7 cellular contexts compared by ENCODE assay signal in genomic region chr5:43017438-43017820, GRCh38. TPM values are rescaled to one million over a fixed set of nuclear protein-coding genes. Genes with fewer than 3 reads are reported as not detected.
A peak's percentile ranks its signal among the peaks of the same experiment; 100 is the strongest.
DNase-seq lines count a peak whose midpoint lies in the region; ATAC-seq and TF ChIP-seq lines count a peak whose summit lies in the region.

No MANE protein-coding gene starts in this region.

- TF ChIP-seq EP300 in neural cell (conservative IDR thresholded peaks at IDR 0.05; ENCODE audit: poor library complexity, severe bottlenecking): no peak

- TF ChIP-seq RAD21 in neural cell (conservative IDR thresholded peaks at IDR 0.05): no peak

- no peaks in the 10 kb centered on the region for H3K27me3 Mint-ChIP-seq in activated B cell treated with CpG ODN at 0.5 μM for 24 hours

- H3K9ac ChIP-seq in HUES6 (ENCODE audit: low read length) (peak overlapping the region; percentile 71), neural cell (ENCODE audit: low read length) (no peak overlapping the region)

- POLR2A ChIA-PET in activated B cell treated with CpG ODN at 0.5 μM for 24 hours (lab: Charles Lee): interaction anchor here (0.6 to 8.5 kb wide), 12 partner anchors 9 to 586 kb away, joined by 3 to 475 read pairs (median 42); partner anchors contain the start of genes ANXA2R and ZNF131

- ATAC-seq in GM18517 (IDR thresholded peaks at IDR 0.05; ENCODE audit: unreplicated experiment): peak; percentile 16
- ATAC-seq in activated B cell treated with CpG ODN at 0.5 μM for 24 hours (ENCODE audit: low read depth): no peak
- ATAC-seq in HG02588 (IDR thresholded peaks at IDR 0.05; ENCODE audit: unreplicated experiment): no peak

- peak overlapping the region; percentile 11 for H3K4me2 ChIP-seq in neural cell (ENCODE audit: low read length)

- H3K4me3 Mint-ChIP-seq in activated B cell treated with CpG ODN at 0.5 μM for 24 hours: peak overlapping the region; percentile 97

- intact Hi-C loops in activated B cell treated with CpG ODN at 0.5 μM for 24 hours (cut with micrococcal nuclease): no loop called here

- no peaks in the 10 kb centered on the region for H3F3A ChIP-seq in neural cell (ENCODE audit: insufficient read depth, low read length, poor library complexity, severe bottlenecking)

- peaks cover 34% of the 10 kb centered on the region for H3K4me1 ChIP-seq in HUES6 (ENCODE audit: control insufficient read depth, insufficient read depth, low read length)

- no peaks in the 10 kb centered on the region for H3K9me3 ChIP-seq in HUES6 (ENCODE audit: control insufficient read depth, insufficient read depth, low read depth, low read length)
- H3K9me3 ChIP-seq in neural cell (ENCODE audit: low read length): no peaks in the 10 kb centered on the region

- TF ChIP-seq CTCF in activated B cell treated with CpG ODN at 0.5 μM for 24 hours (IDR thresholded peaks at IDR 0.05) (no peak), neural cell (IDR thresholded peaks at IDR 0.05; ENCODE audit: poor library complexity, severe bottlenecking) (no peak)

- DNase-seq in activated B cell treated with CpG ODN at 0.5 μM for 24 hours: no peak
- peak; percentile 15 for DNase-seq in fibroblast of gingiva (ENCODE audit: low read depth)
- DNase-seq in NCI-H2029 (lab: John Stamatoyannopoulos, UW): no peak

- H3K4me1 Mint-ChIP-seq in activated B cell treated with CpG ODN at 0.5 μM for 24 hours: peaks cover 40% of the 10 kb centered on the region

- H3K79me2 ChIP-seq in neural cell (replicated peaks; ENCODE audit: insufficient read depth, low read length): no peaks in the 10 kb centered on the region

- no peak overlapping the region for H2AFZ ChIP-seq in neural cell (ENCODE audit: low read depth, low read length)

- peaks cover 71% of the 10 kb centered on the region for H3K27me3 ChIP-seq in HUES6 (ENCODE audit: control insufficient read depth, insufficient read depth, low read length)
- H3K27me3 ChIP-seq in neural cell (ENCODE audit: insufficient read depth, low read depth, low read length): peaks cover 81% of the 10 kb centered on the region

- peaks cover 17% of the 10 kb centered on the region for H3K36me3 Mint-ChIP-seq in activated B cell treated with CpG ODN at 0.5 μM for 24 hours (ENCODE audit: low read depth)

- H3K27ac Mint-ChIP-seq in activated B cell treated with CpG ODN at 0.5 μM for 24 hours: peak overlapping the region; percentile 100

- no peaks in the 10 kb centered on the region for H4K20me1 ChIP-seq in neural cell (ENCODE audit: insufficient read depth)

- no peaks in the 10 kb centered on the region for H3K9me2 ChIP-seq in neural cell (ENCODE audit: insufficient read depth, low read length)

- CTCF ChIA-PET in activated B cell treated with CpG ODN at 0.5 μM for 24 hours (lab: Charles Lee): interaction anchor here (1.1 to 5.2 kb wide), 5 partner anchors 10 to 89 kb away, joined by 3 to 89 read pairs (median 7); no protein-coding TSS in a partner anchor

- H3K4me3 ChIP-seq in HUES6 (ENCODE audit: low read depth, low read length) (peak overlapping the region; percentile 62), neural cell (ENCODE audit: low read length) (peak overlapping the region; percentile 66)

- H3K27ac ChIP-seq in HUES6 (ENCODE audit: low read depth, low read length) (no peak overlapping the region), neural cell (ENCODE audit: low read length) (no peak overlapping the region)

- no peaks in the 10 kb centered on the region for H3K36me3 ChIP-seq in HUES6 (ENCODE audit: control insufficient read depth, insufficient read depth, low read length)
- H3K36me3 ChIP-seq in neural cell (ENCODE audit: insufficient read depth, low read length): no peaks in the 10 kb centered on the region

- H3K9me3 Mint-ChIP-seq in activated B cell treated with CpG ODN at 0.5 μM for 24 hours: no peaks in the 10 kb centered on the region

TF ChIP-seq in neural cell, 6 proteins besides CTCF, POLR2A, EP300 and RAD21:
- TF ChIP-seq EZH2 (IDR thresholded peaks at IDR 0.05; ENCODE audit: borderline replicate concordance, insufficient read depth, low read length, poor library complexity, severe bottlenecking) (no peak), TAF1 (IDR thresholded peaks at IDR 0.05; ENCODE audit: low read depth) (no peak), SMC3 (conservative IDR thresholded peaks at IDR 0.05; ENCODE audit: poor library complexity) (no peak), POLR2AphosphoS5 (IDR thresholded peaks at IDR 0.05) (no peak), REST (IDR thresholded peaks at IDR 0.05; ENCODE audit: borderline replicate concordance) (no peak)

RNA-seq across cellular contexts. Expression of gene ANXA2R, which starts 22.7 kb away (rescaled TPM):
- total RNA-seq in activated B cell treated with CpG ODN at 0.5 μM for 24 hours: 6.7 and 7.9 TPM in 2 replicates
- polyA plus RNA-seq in neural cell: not detected in 2 replicates
- polyA minus RNA-seq in neural cell: 0.49 and 0.58 TPM in 2 replicates
